ENCODE assay signal across 21 cellular contexts in genomic region chr5:146828385-146828784, GRCh38. TPM values are rescaled to one million over a fixed set of nuclear protein-coding genes. Genes with fewer than 3 reads are reported as not detected.
DNase-seq lines count a peak whose midpoint lies in the region; TF ChIP-seq lines count a peak whose summit lies in the region.
"Had no signal": no experiment of that assay in that cellular context is flagged by ENCODE, and none has a peak within 500 bp of the region (broad histone marks: within the 10 kb centered on the region; RNA-seq: fewer than 3 reads in every experiment).

No MANE protein-coding gene starts in this region.

- no peak overlapping the region for H3K27ac Mint-ChIP-seq in progenitor cell of endocrine pancreas
- no peak overlapping the region for H3K27ac Mint-ChIP-seq in chondrocyte (ENCODE audit: unreplicated experiment)
- H3K27ac Mint-ChIP-seq: activated CD4-positive, alpha-beta memory T cell treated with anti-CD3 and anti-CD28 coated beads for 36 hours had no signal

- no peaks in the 10 kb centered on the region for H3K27me3 ChIP-seq in GM23248 (replicated peaks; ENCODE audit: insufficient read depth)

- no peaks in the 10 kb centered on the region for H3F3A ChIP-seq in GM23248 (ENCODE audit: insufficient read depth)

- H3K79me2 ChIP-seq in GM23248 (ENCODE audit: insufficient read depth): no peaks in the 10 kb centered on the region

- H3K4me3 Mint-ChIP-seq in progenitor cell of endocrine pancreas (ENCODE audit: low read depth) (no peak overlapping the region), chondrocyte (ENCODE audit: unreplicated experiment) (no peak overlapping the region)
- H3K4me3 Mint-ChIP-seq: activated CD4-positive, alpha-beta memory T cell treated with anti-CD3 and anti-CD28 coated beads for 36 hours had no signal

- H3K4me3 ChIP-seq in AG04449 (ENCODE audit: low read depth, low read length): no peak overlapping the region
- no peak overlapping the region for H3K4me3 ChIP-seq in GM23248

- H3K27ac ChIP-seq in GM23248: no peak overlapping the region
- H3K27ac ChIP-seq: KMS-11 had no signal

- H3K36me3 Mint-ChIP-seq in progenitor cell of endocrine pancreas (ENCODE audit: insufficient read depth) (no peaks in the 10 kb centered on the region), chondrocyte (ENCODE audit: low read depth) (no peaks in the 10 kb centered on the region)
- H3K36me3 Mint-ChIP-seq: activated CD4-positive, alpha-beta memory T cell treated with anti-CD3 and anti-CD28 coated beads for 36 hours had no signal

- POLR2A ChIA-PET in AG04449 (lab: Yijun Ruan, JAX): no interaction called here

- no peaks in the 10 kb centered on the region for H3K9me3 ChIP-seq in GM23248 (ENCODE audit: low read depth)

- no peaks in the 10 kb centered on the region for H4K20me1 ChIP-seq in GM23248 (ENCODE audit: insufficient read depth)

- no peaks in the 10 kb centered on the region for H3K9me3 Mint-ChIP-seq in progenitor cell of endocrine pancreas (ENCODE audit: low read depth)
- H3K9me3 Mint-ChIP-seq in chondrocyte (ENCODE audit: low read depth): peaks cover 2% of the 10 kb centered on the region
- H3K9me3 Mint-ChIP-seq: activated CD4-positive, alpha-beta memory T cell treated with anti-CD3 and anti-CD28 coated beads for 36 hours had no signal

- H3K9me2 ChIP-seq in GM23248 (ENCODE audit: insufficient read depth): no peaks in the 10 kb centered on the region

- no peak overlapping the region for H2AFZ ChIP-seq in GM23248

- H3K36me3 ChIP-seq in GM23248 (ENCODE audit: low read depth): no peaks in the 10 kb centered on the region

- CTCF ChIA-PET in AG04449 (lab: Yijun Ruan, JAX): no interaction called here

- H3K4me2 ChIP-seq in GM23248 (ENCODE audit: unreplicated experiment): no peak overlapping the region
- H3K4me2 ChIP-seq: KMS-11 had no signal

- peak; percentile 9 for DNase-seq in AG04449 (ENCODE audit: low read depth, low spot score)
- DNase-seq in GM23248: peak; percentile 20
- DNase-seq in RPMI7951 (ENCODE audit: low read depth): peak; percentile 5
- DNase-seq in foreskin melanocyte: peak; percentile 48
- DNase-seq in progenitor cell of endocrine pancreas (ENCODE audit: low spot score, unreplicated experiment): no peak
- no peak for DNase-seq in chondrocyte (ENCODE audit: low spot score)
- DNase-seq in KG1 (lab: John Stamatoyannopoulos, UW): no peak
- no peak for DNase-seq in NCI-H345 (lab: John Stamatoyannopoulos, UW)
- DNase-seq: activated CD4-positive, alpha-beta memory T cell treated with anti-CD3 and anti-CD28 coated beads for 36 hours; activated CD4-positive, CD25-positive, alpha-beta regulatory T cell; activated gamma-delta T cell; activated T-cell treated with anti-CD3 and anti-CD28 coated beads for 4 hours; Calu3; GDM1; NCI-H187 treated with DMSO at 0.1 percent for 48 hours; stimulated activated CD4-positive, alpha-beta T cell treated with anti-CD3 and anti-CD28 coated beads, Interleukin-1b, Interleukin-23, amount 100 ng/mL, for 48 hours; substantia nigra; T1000 had no signal

- H3K4me1 Mint-ChIP-seq in progenitor cell of endocrine pancreas (ENCODE audit: low read depth): no peaks in the 10 kb centered on the region
- no peaks in the 10 kb centered on the region for H3K4me1 Mint-ChIP-seq in chondrocyte (ENCODE audit: low read depth)

- no peaks in the 10 kb centered on the region for H3K4me1 ChIP-seq in GM23248 (ENCODE audit: insufficient read depth)

- in situ Hi-C loops in GM23248 (cut with MboI): no loop called here

- TF ChIP-seq CTCF in AG04449 (IDR thresholded peaks at IDR 0.05; ENCODE audit: insufficient read depth, low read length, missing control alignments) (no peak), progenitor cell of endocrine pancreas (IDR thresholded peaks at IDR 0.05; ENCODE audit: unreplicated experiment) (no peak), chondrocyte (IDR thresholded peaks at IDR 0.05) (no peak)

- H3K9ac ChIP-seq in GM23248: no peak overlapping the region
- H3K9ac ChIP-seq: KMS-11 had no signal

- H3K27me3 Mint-ChIP-seq in progenitor cell of endocrine pancreas: peaks cover 22% of the 10 kb centered on the region
- peaks cover 10% of the 10 kb centered on the region for H3K27me3 Mint-ChIP-seq in chondrocyte (ENCODE audit: low read depth)
- H3K27me3 Mint-ChIP-seq: activated CD4-positive, alpha-beta memory T cell treated with anti-CD3 and anti-CD28 coated beads for 36 hours had no signal

RNA-seq across cellular contexts. Expression of gene PPP2R2B, which starts 50.2 kb away (rescaled TPM):
- total RNA-seq in GM23248 (2014; rRNA removed; shearing (Covaris generic)): 0.11 TPM in 1 of 2 replicates, not detected in the other
- polyA plus RNA-seq in GM23248 (2016; fragmentation: Nextera tagmentation; extraction: Ambion mirVana): 0.24 and 0.28 TPM in 2 replicates
- 0.68 TPM in 1 of 2 replicates, not detected in the other for total RNA-seq in RPMI7951 (2014; rRNA removed; shearing (Covaris generic))
- total RNA-seq in progenitor cell of endocrine pancreas (1.8 and 3.5 TPM in 2 replicates), chondrocyte (0.35 to 0.74 TPM in 2 of 3 replicates, not detected in the other)
- total RNA-seq: A673, Calu3, NCI-H460 had no signal

Comparison
In these comparisons a context has a peak if more than half of its experiments do, and no peak if none do; other contexts are left out.
1. DNase-seq: peak in AG04449 (single experiment), GM23248 (single experiment), RPMI7951 (single experiment) and foreskin melanocyte (single experiment); none in progenitor cell of endocrine pancreas (single experiment), chondrocyte (single experiment), KG1 (single experiment) and NCI-H345 (single experiment).